In the genomic region with DNA sequence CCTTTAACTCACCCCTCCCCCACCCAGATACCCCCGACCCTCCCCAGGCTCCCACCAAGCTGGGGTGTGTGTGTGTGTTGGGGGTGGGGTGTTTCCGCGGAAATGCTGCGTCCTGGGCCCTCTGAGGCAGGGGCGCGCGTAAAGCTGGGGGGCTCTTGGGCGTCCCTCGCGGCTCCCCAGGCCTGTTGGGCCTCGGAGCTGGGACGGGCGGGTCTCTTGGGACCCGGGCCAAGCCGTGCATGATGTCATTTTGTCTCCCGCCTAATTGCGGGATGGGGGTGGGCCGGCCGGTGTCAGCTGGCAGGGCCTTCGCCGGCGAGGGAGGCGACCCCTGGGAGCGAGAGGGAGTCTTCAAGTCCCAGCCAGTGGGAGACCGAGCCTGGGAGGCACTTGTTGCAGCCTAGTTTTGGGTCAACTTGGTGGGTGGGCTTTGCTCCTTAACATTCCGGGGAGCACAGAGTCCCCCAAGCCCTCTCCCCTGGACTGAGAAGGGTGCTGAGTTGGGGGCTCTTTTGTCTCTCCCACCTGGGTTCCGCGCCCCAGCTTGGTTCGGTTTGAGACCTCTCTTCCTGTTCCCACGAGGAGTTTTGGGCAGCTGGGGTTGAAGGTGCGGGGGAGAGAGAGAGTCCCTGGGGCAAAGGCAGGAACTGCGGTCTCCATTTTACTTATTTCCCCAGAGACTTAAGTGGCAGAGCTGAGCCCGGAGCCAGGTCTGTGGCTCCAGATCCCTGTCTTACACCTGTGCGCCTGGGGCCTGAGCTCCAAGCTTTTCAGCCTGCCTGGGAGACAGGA, we compare ENCODE assay signal across 8 cellular contexts. TPM values are rescaled to one million over a fixed set of nuclear protein-coding genes. Genes with fewer than 3 reads are reported as not detected.
DNase-seq lines count a peak whose midpoint lies in the region; ATAC-seq, FAIRE-seq and TF ChIP-seq lines count a peak whose summit lies in the region.

No MANE protein-coding gene starts in this region.

- H3K27ac ChIP-seq in Karpas-422 (ENCODE audit: low read length) (peak overlapping the region; percentile 79), HepG2 (ENCODE audit: extremely low read length, insufficient read depth, low read length) (no peak overlapping the region), tibial artery (no peak overlapping the region)

- H3K79me2 ChIP-seq in Karpas-422 (ENCODE audit: low read length), result peaks cover 45% of the 10 kb centered on the region
- H3K79me2 ChIP-seq in HepG2 (ENCODE audit: insufficient read depth, low read length), result no peaks in the 10 kb centered on the region

- POLR2A ChIA-PET in HepG2 (lab: Yijun Ruan, JAX), result interaction anchor here (0.9 kb wide), 1 partner anchor 210 kb away, joined by 3 read pairs; no protein-coding TSS in a partner anchor

- TF ChIP-seq RAD21 in HepG2 (CRISPR knock-in tag; IDR thresholded peaks at IDR 0.05), result no peak

- no peak for FAIRE-seq in HepG2 (lab: Jason Lieb, UNC)

- peaks cover 28% of the 10 kb centered on the region for H3K4me1 ChIP-seq in Karpas-422 (ENCODE audit: low read length)
- peaks cover 58% of the 10 kb centered on the region for H3K4me1 ChIP-seq in HepG2 (ENCODE audit: insufficient read depth, low read length)
- H3K4me1 ChIP-seq in tibial artery, result peaks cover 0 to 16% (median 13%) of the 10 kb centered on the region in 4 donors

- 67% methylated on average over 10 of the region's 34 CpGs for WGBS in HepG2 (ENCODE audit: low lambda C conversion rate)

- in situ Hi-C loops in HepG2 (cut with HindIII; ENCODE audit: extremely low pct_ligation_motif_present, low pct_unique_long_range_greater_than_20kb), result no loop called here

- H2AFZ ChIP-seq in Karpas-422 (ENCODE audit: low read length) (no peak overlapping the region; the same call in 1 of the 2 replicates), HepG2 (ENCODE audit: low read length) (no peak overlapping the region)

- no peaks in the 10 kb centered on the region for H3K9me3 Mint-ChIP-seq in activated naive CD4-positive, alpha-beta T cell treated with anti-CD3 and anti-CD28 coated beads, Interleukin-2, amount 50 U/mL, for 72 hours

- peak overlapping the region; percentile 95 for H3K4me3 ChIP-seq in Karpas-422 (ENCODE audit: low read length)
- H3K4me3 ChIP-seq in HepG2 (replicated peaks in 1 of 3; ENCODE audit: insufficient read depth in 1 of 3, low read depth in 2 of 3, low read length in 3 of 3), result peak overlapping the region; percentile 63 to 86 (median 70); a peak in 5 of 6 replicates
- peak overlapping the region in 1 of 2 donors; percentile 34 for H3K4me3 ChIP-seq in tibial artery

- ATAC-seq in GM21619 (IDR thresholded peaks at IDR 0.05; ENCODE audit: unreplicated experiment) (peak; percentile 43), HepG2 (no peak)
- ATAC-seq in activated naive CD4-positive, alpha-beta T cell treated with anti-CD3 and anti-CD28 coated beads, Interleukin-2, amount 50 U/mL, for 72 hours, result peak; percentile 45 to 47

- peak overlapping the region; percentile 77 to 78 for H3K27ac Mint-ChIP-seq in activated naive CD4-positive, alpha-beta T cell treated with anti-CD3 and anti-CD28 coated beads, Interleukin-2, amount 50 U/mL, for 72 hours

- peak; percentile 46 for DNase-seq in NCI-H748 (lab: John Stamatoyannopoulos, UW; ENCODE audit: unreplicated experiment)
- no peak for DNase-seq in NCI-H748 treated with DMSO at 0.1 percent for 48 hours (lab: John Stamatoyannopoulos, UW)
- peak; percentile 78 for DNase-seq in Karpas-422
- peak in 1 of 2 donors; percentile 39 for DNase-seq in activated naive CD4-positive, alpha-beta T cell treated with anti-CD3 and anti-CD28 coated beads, Interleukin-2, amount 50 U/mL, for 72 hours (ENCODE audit: low spot score in 2 of 2)
- DNase-seq in HepG2 (ENCODE audit: low spot score), result no peak
- no peak for DNase-seq in LoVo (ENCODE audit: low spot score)
- no peak for DNase-seq in tibial artery

- H3K27me3 ChIP-seq in Karpas-422 (ENCODE audit: low read length), result no peaks in the 10 kb centered on the region
- no peaks in the 10 kb centered on the region; a peak in 1 of 5 replicates for H3K27me3 ChIP-seq in HepG2 (ENCODE audit: control insufficient read depth in 1 of 2, insufficient read depth in 2 of 2, low read length in 2 of 2)
- H3K27me3 ChIP-seq in tibial artery, result peaks cover 0 to 58% of the 10 kb centered on the region in 2 donors

- peaks cover 13 to 21% of the 10 kb centered on the region in 2 donors for H3K36me3 Mint-ChIP-seq in activated naive CD4-positive, alpha-beta T cell treated with anti-CD3 and anti-CD28 coated beads, Interleukin-2, amount 50 U/mL, for 72 hours

- TF ChIP-seq EP300 in HepG2 (IDR thresholded peaks at IDR 0.05; ENCODE audit: low read depth in 2 of 2, low read length in 2 of 2) (no peak), HepG2 (CRISPR knock-in tag; IDR thresholded peaks at IDR 0.05; ENCODE audit: borderline replicate concordance) (no peak)

- H3K9me2 ChIP-seq in Karpas-422 (replicated peaks; ENCODE audit: insufficient read depth, low read length), result no peaks in the 10 kb centered on the region

- TF ChIP-seq CTCF in HepG2 (CRISPR knock-in tag; IDR thresholded peaks at IDR 0.05) (no peak), tibial artery (IDR thresholded peaks at IDR 0.05) (no peak)

- BruUV-seq in HepG2 (replicated peaks; lab: Mats Ljungman, UMichigan), result TSS peak; percentile 65

- H3K4me2 ChIP-seq in Karpas-422 (ENCODE audit: low read depth, low read length, poor library complexity, severe bottlenecking), result peak overlapping the region; percentile 82
- peak overlapping the region; percentile 95 for H3K4me2 ChIP-seq in HepG2 (ENCODE audit: low read depth, low read length)

- TF ChIP-seq POLR2A in HepG2 (IDR thresholded peaks at IDR 0.05; ENCODE audit: insufficient read depth in 1 of 2, low read depth in 2 of 2, low read length in 2 of 2), result no peak

- 0 out of 2 replicates have a peak, but pooled peaks cover 7% of the 10 kb centered on the region for H4K20me1 ChIP-seq in Karpas-422 (ENCODE audit: insufficient read depth, low read depth, low read length)
- no peaks in the 10 kb centered on the region for H4K20me1 ChIP-seq in HepG2 (ENCODE audit: insufficient read depth, low read length)

- peak overlapping the region; percentile 92 for H3K9ac ChIP-seq in Karpas-422 (ENCODE audit: low read length)
- H3K9ac ChIP-seq in HepG2 (ENCODE audit: insufficient read depth, low read depth, low read length), result peak overlapping the region; percentile 38

- intact Hi-C loops in HepG2 (cut with micrococcal nuclease; ENCODE audit: unreplicated experiment), result loop anchor here (10.0 kb wide), 1 partner anchor 537 kb away; no protein-coding TSS in a partner anchor
- intact Hi-C loops in tibial artery (cut with DNase I; ENCODE audit: low total_unique reads), result no loop called here

- H3K36me3 ChIP-seq in Karpas-422 (ENCODE audit: insufficient read depth, low read length) (peaks cover 22% of the 10 kb centered on the region; the same call in 1 of the 2 replicates), HepG2 (replicated peaks in 1 of 2; ENCODE audit: control insufficient read depth in 1 of 2, insufficient read depth in 2 of 2, low read length in 2 of 2) (0 out of 5 replicates have a peak, but pooled peaks cover 0 to 2% of the 10 kb centered on the region in 2 experiments), tibial artery (no peaks in the 10 kb centered on the region)

- CTCF ChIA-PET in HepG2 (lab: Yijun Ruan, JAX; ENCODE audit: low intra/inter-chr PET ratio, low total read pairs), result no interaction called here

- H3K9me3 ChIP-seq in Karpas-422 (ENCODE audit: low read length) (no peaks in the 10 kb centered on the region), HepG2 (ENCODE audit: low read length) (no peaks in the 10 kb centered on the region), tibial artery (no peaks in the 10 kb centered on the region)

RNA-seq across cellular contexts. Expression of gene MYBL2, which starts 0.6 kb away (rescaled TPM):
- total RNA-seq in Karpas-422 (2014; rRNA removed; shearing (Covaris generic); ENCODE audit: low replicate concordance), result 18.2 and 30.8 TPM in 2 replicates
- total RNA-seq in activated naive CD4-positive, alpha-beta T cell treated with anti-CD3 and anti-CD28 coated beads, Interleukin-2, amount 50 U/mL, for 72 hours, result 100 to 1,000 TPM in 1 of 2 donors, 10 to 100 TPM in 1; 82.6 to 140 TPM
- total RNA-seq in HepG2 (2016; rRNA removed; fragmentation: Illumina TruSeq; extraction: Trizol), result 66.2 and 76.9 TPM in 2 replicates
- 59.0 and 62.0 TPM in 2 replicates for total RNA-seq in HepG2 (2016; cell fraction: cytosol; rRNA removed; fragmentation: Illumina TruSeq; extraction: Trizol; ENCODE audit: low read depth)
- 56.5 and 69.8 TPM in 2 replicates for total RNA-seq in HepG2 (2016; cell fraction: insoluble cytoplasmic fraction; rRNA removed; fragmentation: Illumina TruSeq; extraction: Trizol)
- total RNA-seq in HepG2 (2016; cell fraction: membrane; rRNA removed; fragmentation: Illumina TruSeq; extraction: Trizol), result 143 and 144 TPM in 2 replicates
- total RNA-seq in HepG2 (2016; cell fraction: nucleus; rRNA removed; fragmentation: Illumina TruSeq; extraction: Trizol), result 31.9 and 37.0 TPM in 2 replicates
- 8.7 and 11.9 TPM in 2 replicates for polyA plus RNA-seq in HepG2 (2011; rRNA removed)
- polyA plus RNA-seq in HepG2 (2011; cell fraction: cytosol; rRNA removed), result 8.2 and 15.1 TPM in 2 replicates
- polyA plus RNA-seq in HepG2 (2011; cell fraction: nucleus; rRNA removed), result 11.9 and 16.1 TPM in 2 replicates
- polyA plus RNA-seq in HepG2 (2012), result 13.6 and 29.5 TPM in 2 replicates
- 102 and 115 TPM in 2 replicates for polyA plus RNA-seq in HepG2 (2016; cell fraction: cytosol; fragmentation: Illumina TruSeq; extraction: Trizol; ENCODE audit: low read depth)
- polyA plus RNA-seq in HepG2 (2016; cell fraction: insoluble cytoplasmic fraction; fragmentation: Illumina TruSeq; extraction: Trizol; ENCODE audit: low read depth), result 97.7 and 135 TPM in 2 replicates
- polyA plus RNA-seq in HepG2 (2016; cell fraction: membrane; fragmentation: Illumina TruSeq; extraction: Trizol; ENCODE audit: low read depth), result 207 and 227 TPM in 2 replicates
- polyA plus RNA-seq in HepG2 (2016; cell fraction: nucleus; fragmentation: Illumina TruSeq; extraction: Trizol; ENCODE audit: insufficient read depth, low read depth), result 95.0 and 101 TPM in 2 replicates
- polyA minus RNA-seq in HepG2 (2011; rRNA and poly(A)+ RNA removed; ENCODE audit: low replicate concordance), result 22.9 and 110 TPM in 2 replicates
- 11.1 and 17.9 TPM in 2 replicates for polyA minus RNA-seq in HepG2 (2011; cell fraction: cytosol; rRNA and poly(A)+ RNA removed)
- polyA minus RNA-seq in HepG2 (2011; cell fraction: nucleus; rRNA and poly(A)+ RNA removed), result 5.3 and 8.1 TPM in 2 replicates

RNA-seq across cellular contexts. Expression of gene GTSF1L, which starts 59.3 kb away (rescaled TPM):
- not detected in 2 replicates for total RNA-seq in Karpas-422 (2014; rRNA removed; shearing (Covaris generic); ENCODE audit: low replicate concordance)
- total RNA-seq in activated naive CD4-positive, alpha-beta T cell treated with anti-CD3 and anti-CD28 coated beads, Interleukin-2, amount 50 U/mL, for 72 hours, result under 1 TPM in 1 of 2 donors, not detected in 1; 0.39 TPM
- not detected in 2 replicates for total RNA-seq in HepG2 (2016; rRNA removed; fragmentation: Illumina TruSeq; extraction: Trizol)
- not detected in 2 replicates for total RNA-seq in HepG2 (2016; cell fraction: cytosol; rRNA removed; fragmentation: Illumina TruSeq; extraction: Trizol; ENCODE audit: low read depth)
- total RNA-seq in HepG2 (2016; cell fraction: insoluble cytoplasmic fraction; rRNA removed; fragmentation: Illumina TruSeq; extraction: Trizol), result not detected in 2 replicates
- total RNA-seq in HepG2 (2016; cell fraction: membrane; rRNA removed; fragmentation: Illumina TruSeq; extraction: Trizol), result not detected in 2 replicates
- not detected in 2 replicates for total RNA-seq in HepG2 (2016; cell fraction: nucleus; rRNA removed; fragmentation: Illumina TruSeq; extraction: Trizol)
- not detected in 2 replicates for polyA plus RNA-seq in HepG2 (2011; rRNA removed)
- not detected in 2 replicates for polyA plus RNA-seq in HepG2 (2011; cell fraction: cytosol; rRNA removed)
- polyA plus RNA-seq in HepG2 (2011; cell fraction: nucleus; rRNA removed), result not detected in 2 replicates
- not detected in 2 replicates for polyA plus RNA-seq in HepG2 (2012)
- polyA plus RNA-seq in HepG2 (2016; cell fraction: cytosol; fragmentation: Illumina TruSeq; extraction: Trizol; ENCODE audit: low read depth), result not detected in 2 replicates
- not detected in 2 replicates for polyA plus RNA-seq in HepG2 (2016; cell fraction: insoluble cytoplasmic fraction; fragmentation: Illumina TruSeq; extraction: Trizol; ENCODE audit: low read depth)
- polyA plus RNA-seq in HepG2 (2016; cell fraction: membrane; fragmentation: Illumina TruSeq; extraction: Trizol; ENCODE audit: low read depth), result not detected in 2 replicates
- not detected in 2 replicates for polyA plus RNA-seq in HepG2 (2016; cell fraction: nucleus; fragmentation: Illumina TruSeq; extraction: Trizol; ENCODE audit: insufficient read depth, low read depth)
- not detected in 2 replicates for polyA minus RNA-seq in HepG2 (2011; rRNA and poly(A)+ RNA removed; ENCODE audit: low replicate concordance)
- polyA minus RNA-seq in HepG2 (2011; cell fraction: cytosol; rRNA and poly(A)+ RNA removed), result not detected in 2 replicates
- polyA minus RNA-seq in HepG2 (2011; cell fraction: nucleus; rRNA and poly(A)+ RNA removed), result not detected in 2 replicates

Comparison
In these comparisons a context has a peak if more than half of its experiments do, and no peak if none do; other contexts are left out.
1. DNase-seq: peak in NCI-H748 (single experiment) and Karpas-422 (single experiment); none in NCI-H748 treated with DMSO at 0.1 percent for 48 hours (single experiment), HepG2 (single experiment), LoVo (single experiment) and tibial artery (0 of 2).